Comparison of ENCODE assay signal across 23 cellular contexts in genomic region chr3:127858477-127858876, GRCh38. TPM values are rescaled to one million over a fixed set of nuclear protein-coding genes. Genes with fewer than 3 reads are reported as not detected.
DNase-seq lines count a peak whose midpoint lies in the region; ATAC-seq and TF ChIP-seq lines count a peak whose summit lies in the region.
"Had no signal": no experiment of that assay in that cellular context is flagged by ENCODE, and none has a peak within 500 bp of the region (broad histone marks: within the 10 kb centered on the region; RNA-seq: fewer than 3 reads in every experiment).

No MANE protein-coding gene starts in this region.

- H3K36me3 Mint-ChIP-seq in osteocyte (ENCODE audit: unreplicated experiment): no peaks in the 10 kb centered on the region
- H3K36me3 Mint-ChIP-seq in CD4-positive, alpha-beta memory T cell: no peaks in the 10 kb centered on the region
- H3K36me3 Mint-ChIP-seq: CD14-positive monocyte; CD8-positive, alpha-beta memory T cell had no signal

- H3K4me3 Mint-ChIP-seq in osteocyte (ENCODE audit: unreplicated experiment): no peak overlapping the region
- H3K4me3 Mint-ChIP-seq in CD4-positive, alpha-beta memory T cell: no peak overlapping the region
- H3K4me3 Mint-ChIP-seq: CD14-positive monocyte; CD8-positive, alpha-beta memory T cell; GM23338 had no signal

- TF ChIP-seq POLR2A in esophagus muscularis mucosa (IDR thresholded peaks at IDR 0.05; ENCODE audit: low read depth) (no peak), tibial nerve (IDR thresholded peaks at IDR 0.05) (no peak)

- CTCF ChIA-PET in CD4-positive, alpha-beta memory T cell (lab: Charles Lee; ENCODE audit: partially characterized antibody): no interaction called here

- no peak overlapping the region for H3K27ac ChIP-seq in esophagus muscularis mucosa (replicated peaks in 1 of 4)
- H3K27ac ChIP-seq in tibial nerve: no peak overlapping the region
- H3K27ac ChIP-seq in CD4-positive, alpha-beta memory T cell (ENCODE audit: low read depth, low read length): no peak overlapping the region
- H3K27ac ChIP-seq: 22Rv1, A549, BLaER1 had no signal

- no peaks in the 10 kb centered on the region for H3K4me1 Mint-ChIP-seq in osteocyte (ENCODE audit: unreplicated experiment)
- H3K4me1 Mint-ChIP-seq in CD4-positive, alpha-beta memory T cell: peaks cover 0 to 3% (median under 1%) of the 10 kb centered on the region in 4 donors

- peaks cover 2% of the 10 kb centered on the region for H3K27me3 Mint-ChIP-seq in osteocyte (ENCODE audit: unreplicated experiment)
- peaks cover 0 to 1% of the 10 kb centered on the region in 2 donors for H3K27me3 Mint-ChIP-seq in CD4-positive, alpha-beta memory T cell

- intact Hi-C loops in esophagus muscularis mucosa (cut with DNase I): no loop called here
- intact Hi-C loops in CD4-positive, alpha-beta memory T cell (cut with micrococcal nuclease): no loop called here

- TF ChIP-seq CTCF in esophagus muscularis mucosa (IDR thresholded peaks at IDR 0.05) (no peak), osteocyte (IDR thresholded peaks at IDR 0.05) (no peak), tibial nerve (IDR thresholded peaks at IDR 0.05) (no peak)

- H3K27me3 ChIP-seq in esophagus muscularis mucosa (no peaks in the 10 kb centered on the region), tibial nerve (no peaks in the 10 kb centered on the region)
- no peaks in the 10 kb centered on the region for H3K27me3 ChIP-seq in CD4-positive, alpha-beta memory T cell (ENCODE audit: insufficient read depth, low read length)
- H3K27me3 ChIP-seq: BLaER1 had no signal

- POLR2A ChIA-PET in CD4-positive, alpha-beta memory T cell (lab: Charles Lee; ENCODE audit: partially characterized antibody): no interaction called here

- H3K9me3 Mint-ChIP-seq in osteocyte (ENCODE audit: unreplicated experiment): no peaks in the 10 kb centered on the region
- no peaks in the 10 kb centered on the region for H3K9me3 Mint-ChIP-seq in CD4-positive, alpha-beta memory T cell
- H3K9me3 Mint-ChIP-seq: CD14-positive monocyte; CD8-positive, alpha-beta memory T cell; GM23338 had no signal

- ATAC-seq in HG03280 (IDR thresholded peaks at IDR 0.05; ENCODE audit: unreplicated experiment): no peak
- ATAC-seq: A549, GM23338, K562 had no signal

- DNase-seq in Ammon's horn (ENCODE audit: low spot score): peak; percentile 13
- DNase-seq in NOMO-1 (lab: John Stamatoyannopoulos, UW; ENCODE audit: unreplicated experiment in 2 of 2): peak; percentile 25 to 38
- DNase-seq in esophagus muscularis mucosa (ENCODE audit: extremely low spot score): peak; percentile 89
- peak; percentile 54 for DNase-seq in osteocyte (ENCODE audit: extremely low spot score, unreplicated experiment)
- DNase-seq in tibial nerve (ENCODE audit: low spot score in 2 of 2): no peak
- DNase-seq in CD4-positive, alpha-beta memory T cell: no peak
- DNase-seq: AML-193; CD8-positive, alpha-beta memory T cell; COR-L47; DMS 273 treated with DMSO at 0.1 percent for 48 hours; DMS53; DND-41; EL; HCEC 1CT; IMR-90 had no signal

- H3K9me3 ChIP-seq in esophagus muscularis mucosa (no peaks in the 10 kb centered on the region), tibial nerve (no peaks in the 10 kb centered on the region)
- no peaks in the 10 kb centered on the region for H3K9me3 ChIP-seq in CD4-positive, alpha-beta memory T cell (ENCODE audit: control insufficient read depth in 1 of 2, low read length in 2 of 2)
- H3K9me3 ChIP-seq: A549, BLaER1 had no signal

- H3K4me1 ChIP-seq in esophagus muscularis mucosa: no peaks in the 10 kb centered on the region
- no peaks in the 10 kb centered on the region for H3K4me1 ChIP-seq in tibial nerve
- no peaks in the 10 kb centered on the region for H3K4me1 ChIP-seq in CD4-positive, alpha-beta memory T cell (ENCODE audit: insufficient read depth, low read length)
- H3K4me1 ChIP-seq: A549, BLaER1 had no signal

- H3K27ac Mint-ChIP-seq in osteocyte (ENCODE audit: unreplicated experiment): no peak overlapping the region
- no peak overlapping the region for H3K27ac Mint-ChIP-seq in CD4-positive, alpha-beta memory T cell
- H3K27ac Mint-ChIP-seq: GM23338 had no signal

- H3K4me3 ChIP-seq in esophagus muscularis mucosa (no peak overlapping the region), tibial nerve (no peak overlapping the region)
- no peak overlapping the region for H3K4me3 ChIP-seq in CD4-positive, alpha-beta memory T cell (ENCODE audit: low read length in 2 of 2)
- H3K4me3 ChIP-seq: A549, BLaER1, GM23338, K562 had no signal

- 90% methylated on average over 5 of the region's 5 CpGs for WGBS in esophagus muscularis mucosa
- WGBS in tibial nerve, 2 donors: 89% methylated on average over 5 of the region's 5 CpGs

- H3K36me3 ChIP-seq in esophagus muscularis mucosa (no peaks in the 10 kb centered on the region), tibial nerve (no peaks in the 10 kb centered on the region)
- H3K36me3 ChIP-seq in CD4-positive, alpha-beta memory T cell (ENCODE audit: insufficient read depth, low read length): no peaks in the 10 kb centered on the region
- H3K36me3 ChIP-seq: BLaER1 had no signal

- no peak for TF ChIP-seq EP300 in esophagus muscularis mucosa (IDR thresholded peaks at IDR 0.05)
- TF ChIP-seq EP300 in tibial nerve (IDR thresholded peaks at IDR 0.05): no peak

RNA-seq across cellular contexts. Expression of gene MGLL, which starts 36.2 kb away (rescaled TPM):
- 100 to 1,000 TPM in 1 of 4 donors, 10 to 100 TPM in 3; 56.5 to 155 (median 80.7) TPM for total RNA-seq in esophagus muscularis mucosa
- 102 and 112 TPM in 2 replicates for total RNA-seq in osteocyte
- 10 to 100 TPM; 67.5 to 96.6 (median 86.1) TPM for total RNA-seq in tibial nerve
- total RNA-seq in CD4-positive, alpha-beta memory T cell: 1 to 10 TPM; 2.4 to 4.8 TPM
- polyA plus RNA-seq in CD4-positive, alpha-beta memory T cell: 1 to 10 TPM in 1 of 2 donors, under 1 TPM in 1; 0.77 to 2.2 TPM
- total RNA-seq: G401 had no signal

RNA-seq across cellular contexts. Expression of gene KBTBD12, which starts 56.6 kb away (rescaled TPM):
- total RNA-seq in esophagus muscularis mucosa: 1 to 10 TPM; 3.8 to 6.0 (median 4.7) TPM
- not detected in 2 replicates for total RNA-seq in osteocyte
- total RNA-seq in tibial nerve: under 1 TPM in 3 of 4 donors, not detected in 1; under 0.01 to 0.87 (median 0.30) TPM
- not detected for total RNA-seq in CD4-positive, alpha-beta memory T cell
- under 1 TPM in 1 of 2 donors, not detected in 1; 0.06 TPM for polyA plus RNA-seq in CD4-positive, alpha-beta memory T cell
- total RNA-seq: CD8-positive, alpha-beta memory T cell; G401; IMR-90; K562 had no signal
- polyA plus RNA-seq: A549; CD14-positive monocyte; CD8-positive, alpha-beta memory T cell; IMR-90; K562 had no signal

Comparison
In these comparisons a context has a peak if more than half of its experiments do, and no peak if none do; other contexts are left out.
1. DNase-seq: peak in Ammon's horn (single experiment), NOMO-1 (2 of 2), esophagus muscularis mucosa (single experiment) and osteocyte (single experiment); none in tibial nerve (0 of 2) and CD4-positive, alpha-beta memory T cell (0 of 5).
2. RNA of gene MGLL, which starts 36.2 kb away (total RNA-seq): 102 to 112 TPM in osteocyte, 67.5 to 96.6 TPM in tibial nerve and 56.5 to 155 TPM in esophagus muscularis mucosa; 2.4 to 4.8 TPM in CD4-positive, alpha-beta memory T cell; every median in the first group is over 4 times any median in the second.